Comparison of ENCODE assay signal across 16 cellular contexts in the genomic region with DNA sequence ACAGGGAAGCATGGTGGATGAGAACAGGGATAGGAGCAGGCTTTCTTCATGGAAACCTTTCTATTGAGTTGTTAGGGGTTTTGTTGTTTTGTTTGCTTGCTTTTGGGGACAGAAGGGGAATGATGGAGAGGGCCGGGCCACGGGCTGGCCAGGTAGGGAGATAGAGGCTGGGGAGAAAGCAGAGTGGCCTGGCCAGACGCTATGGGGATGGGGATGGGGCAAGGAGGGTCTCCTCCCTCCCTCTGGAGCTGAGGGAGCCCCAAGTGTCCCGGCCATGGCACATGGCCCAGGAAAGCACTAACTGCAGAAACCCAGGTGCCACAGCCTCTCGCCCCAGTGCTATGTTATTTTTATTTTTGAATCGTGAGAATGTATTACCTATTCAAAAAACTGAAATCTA. TPM values are rescaled to one million over a fixed set of nuclear protein-coding genes. Genes with fewer than 3 reads are reported as not detected.
DNase-seq lines count a peak whose midpoint lies in the region; TF ChIP-seq lines count a peak whose summit lies in the region.
"Had no signal": no experiment of that assay in that cellular context is flagged by ENCODE, and none has a peak within 500 bp of the region (broad histone marks: within the 10 kb centered on the region; RNA-seq: fewer than 3 reads in every experiment).

No MANE protein-coding gene starts in this region.

- H3K27ac ChIP-seq in OCI-LY3 (ENCODE audit: low read length): peak overlapping the region; percentile 62
- no peak overlapping the region for H3K27ac ChIP-seq in prostate gland
- no peak overlapping the region for H3K27ac ChIP-seq in breast epithelium
- H3K27ac ChIP-seq: C4-2B, GM23248 had no signal

- no peaks in the 10 kb centered on the region for H3K79me2 ChIP-seq in OCI-LY3 (ENCODE audit: low read length)

- no peaks in the 10 kb centered on the region for H3K36me3 ChIP-seq in OCI-LY3 (replicated peaks; ENCODE audit: low read depth, low read length)
- no peaks in the 10 kb centered on the region for H3K36me3 ChIP-seq in prostate gland
- H3K36me3 ChIP-seq in breast epithelium: no peaks in the 10 kb centered on the region
- H3K36me3 ChIP-seq: HAP-1 had no signal

- no peak for TF ChIP-seq POLR2A in prostate gland (IDR thresholded peaks at IDR 0.05)
- no peak for TF ChIP-seq POLR2A in breast epithelium (IDR thresholded peaks at IDR 0.05)

- H3K9me3 ChIP-seq in OCI-LY3 (ENCODE audit: insufficient read depth, low read length) (no peaks in the 10 kb centered on the region), prostate gland (no peaks in the 10 kb centered on the region), breast epithelium (peaks cover 5% of the 10 kb centered on the region in 2 donors)
- H3K9me3 ChIP-seq: Caco-2, HAP-1 had no signal

- H3K9ac ChIP-seq in OCI-LY3 (ENCODE audit: low read length): peak overlapping the region; percentile 36; the same call in 1 of the 2 replicates
- H3K9ac ChIP-seq: GM23248 had no signal

- DNase-seq in AG20443 (ENCODE audit: low spot score): peak; percentile 2
- peak; percentile 60 for DNase-seq in mesenteric fat pad (ENCODE audit: low spot score)
- peak; percentile 0 for DNase-seq in prostate gland (ENCODE audit: low spot score)
- DNase-seq in breast epithelium (ENCODE audit: low spot score in 2 of 2): no peak
- DNase-seq in kidney glomerular epithelial cell (lab: John Stamatoyannopoulos, UW): no peak
- no peak for DNase-seq in amniotic stem cell (lab: John Stamatoyannopoulos, UW)
- DNase-seq: ACHN; AML-193; Caco-2; CD4-positive, alpha-beta T cell; GDM1; GM23248 had no signal

- 80% methylated on average over 6 of the region's 6 CpGs for WGBS in prostate gland

- intact Hi-C loops in prostate gland (cut with DNase I): no loop called here
- intact Hi-C loops in breast epithelium (cut with DNase I; ENCODE audit: low total_unique reads): no loop called here

- no peaks in the 10 kb centered on the region for H4K20me1 ChIP-seq in OCI-LY3 (ENCODE audit: insufficient read depth, low read length)

- H3K4me2 ChIP-seq in OCI-LY3 (ENCODE audit: low read length): peak overlapping the region; percentile 81

- peak overlapping the region; percentile 90 for H2AFZ ChIP-seq in OCI-LY3 (ENCODE audit: low read depth, low read length)
- H2AFZ ChIP-seq: GM23248 had no signal

- peaks cover 18% of the 10 kb centered on the region for H3K4me1 ChIP-seq in OCI-LY3 (ENCODE audit: low read length)
- H3K4me1 ChIP-seq in prostate gland (replicated peaks): no peaks in the 10 kb centered on the region
- H3K4me1 ChIP-seq in breast epithelium: no peaks in the 10 kb centered on the region
- H3K4me1 ChIP-seq: Caco-2, HAP-1 had no signal

- H3K4me3 ChIP-seq in OCI-LY3 (ENCODE audit: low read length) (peak overlapping the region; percentile 44), prostate gland (no peak overlapping the region), breast epithelium (no peak overlapping the region)
- H3K4me3 ChIP-seq: GM23248, HAP-1 had no signal

- no peak for TF ChIP-seq CTCF in OCI-LY3 (IDR thresholded peaks at IDR 0.05; ENCODE audit: low read depth, low read length)
- no peak for TF ChIP-seq CTCF in prostate gland (IDR thresholded peaks at IDR 0.05)
- no peak for TF ChIP-seq CTCF in breast epithelium (IDR thresholded peaks at IDR 0.05)

- H3K27me3 ChIP-seq in OCI-LY3 (ENCODE audit: low read depth, low read length) (no peaks in the 10 kb centered on the region), prostate gland (replicated peaks; ENCODE audit: insufficient read depth) (no peaks in the 10 kb centered on the region), breast epithelium (no peaks in the 10 kb centered on the region)

RNA-seq across cellular contexts. Expression of gene AOC1, which starts 10.0 kb away (rescaled TPM):
- total RNA-seq in mesenteric fat pad (0.67 TPM), prostate gland (1 to 10 TPM; 2.1 to 3.1 TPM), breast epithelium (1 to 10 TPM in 1 of 3 donors, not detected in 2; 2.3 TPM)
- total RNA-seq: CD4-positive, alpha-beta T cell; GM23248; HepG2 had no signal

Comparison
In these comparisons a context has a peak if more than half of its experiments do, and no peak if none do; other contexts are left out.
1. DNase-seq: peak in AG20443 (single experiment), mesenteric fat pad (single experiment) and prostate gland (single experiment); none in breast epithelium (0 of 2), kidney glomerular epithelial cell (single experiment) and amniotic stem cell (single experiment).